28 cellular contexts compared by ENCODE assay signal in genomic region chr3:120029749-120030148, GRCh38.
"Had no signal": no experiment of that assay in that cellular context is flagged by ENCODE, and none has a peak within 500 bp of the region (broad histone marks: within the 10 kb centered on the region; RNA-seq: fewer than 3 reads in every experiment).

No MANE protein-coding gene starts in this region.

- H3K4me1 ChIP-seq: prostate gland, uterus had no signal

- H3K36me3 ChIP-seq: heart right ventricle, left ventricle myocardium inferior, pancreas, prostate gland, uterus had no signal

- H3K27ac ChIP-seq: heart right ventricle, hepatocyte, left ventricle myocardium inferior, pancreas, prostate gland, uterus had no signal

- H3K4me3 ChIP-seq: heart right ventricle, hepatocyte, left ventricle myocardium inferior, lung, mucosa of descending colon, pancreas, prostate gland, smooth muscle cell, uterus had no signal

- H3K27ac Mint-ChIP-seq: stimulated activated memory B cell treated with anti-CD40 and anti-IgM and Interleukin-4, amounts not matched to agents 10 μg/mL and 1 μg/mL and 100 μg/mL, for 72 hours; stimulated activated naive CD8-positive, alpha-beta T cell treated with anti-CD3 and anti-CD28 coated beads, Interleukin-15, amount 100 ng/mL, for 72 hours; type B pancreatic cell had no signal

- DNase-seq: heart right ventricle; islet precursor cell; left ventricle myocardium inferior; midbrain; mucosa of descending colon; naive B cell; nucleus accumbens; pancreas; posterior cingulate gyrus; retina; right cardiac atrium; stimulated activated CD4-positive, alpha-beta T cell treated with anti-CD3 and anti-CD28 coated beads, Interleukin-1b, Interleukin-23, amount 100 ng/mL, for 48 hours; stimulated activated CD4-positive, alpha-beta T cell treated with anti-CD3 and anti-CD28 coated beads, Interleukin-2, amount 100 ng/mL, for 48 hours; stimulated activated CD4-positive, alpha-beta T cell treated with anti-CD3 and anti-CD28 coated beads, Interleukin-4, amount 100 ng/mL, for 4 hours; stimulated activated CD8-positive, alpha-beta memory T cell treated with anti-CD3 and anti-CD28 coated beads, Interleukin-4, amount 100 ng/mL, for 48 hours; stimulated activated naive CD4-positive, alpha-beta T cell treated with Interleukin-2 at 50 U/mL for 16 hours; stimulated activated naive CD8-positive, alpha-beta T cell treated with anti-CD3 and anti-CD28 coated beads, Interleukin-15, amount 100 ng/mL, for 72 hours; substantia nigra; uterus had no signal

- ATAC-seq: heart right ventricle; mucosa of descending colon; pancreas; right cardiac atrium; sciatic nerve; stimulated activated memory B cell treated with anti-CD40 and anti-IgM and Interleukin-4, amounts not matched to agents 10 μg/mL and 1 μg/mL and 100 μg/mL, for 72 hours; stimulated activated naive CD8-positive, alpha-beta T cell treated with anti-CD3 and anti-CD28 coated beads, Interleukin-15, amount 100 ng/mL, for 72 hours had no signal

- H3K4me3 Mint-ChIP-seq: naive B cell; nephron; neural crest cell; stimulated activated memory B cell treated with anti-CD40 and anti-IgM and Interleukin-4, amounts not matched to agents 10 μg/mL and 1 μg/mL and 100 μg/mL, for 72 hours; stimulated activated naive CD8-positive, alpha-beta T cell treated with anti-CD3 and anti-CD28 coated beads, Interleukin-15, amount 100 ng/mL, for 72 hours; type B pancreatic cell had no signal

- H3K27me3 Mint-ChIP-seq: naive B cell; stimulated activated memory B cell treated with anti-CD40 and anti-IgM and Interleukin-4, amounts not matched to agents 10 μg/mL and 1 μg/mL and 100 μg/mL, for 72 hours; stimulated activated naive CD8-positive, alpha-beta T cell treated with anti-CD3 and anti-CD28 coated beads, Interleukin-15, amount 100 ng/mL, for 72 hours; type B pancreatic cell had no signal

- H3K9me3 ChIP-seq: left ventricle myocardium inferior, mucosa of descending colon, pancreas, prostate gland, uterus had no signal

- H3K27me3 ChIP-seq: heart right ventricle, hepatocyte, pancreas, uterus had no signal
